14 cellular contexts compared by ENCODE assay signal in genomic region chr5:39521098-39521860, GRCh38.
"Had no signal": no experiment of that assay in that cellular context is flagged by ENCODE, and none has a peak within 500 bp of the region (broad histone marks: within the 10 kb centered on the region; RNA-seq: fewer than 3 reads in every experiment).

No MANE protein-coding gene starts in this region.

- DNase-seq: activated CD4-positive, alpha-beta T cell treated with anti-CD3 and anti-CD28 coated beads, Interleukin-2, amount 10 ng/mL, durations not matched to agents 24 days and 14 days; activated CD4-positive, CD25-positive, alpha-beta regulatory T cell; activated CD8-positive, alpha-beta memory T cell treated with anti-CD3 and anti-CD28 coated beads, Interleukin-2, amount 50 U/mL, for 4 hours; activated CD8-positive, alpha-beta T cell treated with anti-CD3 and anti-CD28 coated beads, Interleukin-2, amount 10 ng/mL, durations not matched to agents 7 days and 5 days; activated naive CD8-positive, alpha-beta T cell treated with anti-CD3 and anti-CD28 coated beads for 36 hours; activated T-cell treated with anti-CD3 and anti-CD28 coated beads, Interleukin-2, amount 50 U/mL, for 48 hours; amygdala; body of pancreas; caudate nucleus; colonic mucosa; nephron progenitor cell; spleen; stimulated activated naive CD8-positive, alpha-beta T cell treated with anti-CD3 and anti-CD28 coated beads, Interleukin-15, amount 100 ng/mL, for 72 hours had no signal

- H3K4me3 Mint-ChIP-seq: activated CD4-positive, alpha-beta T cell treated with anti-CD3 and anti-CD28 coated beads, Interleukin-2, amount 10 ng/mL, durations not matched to agents 24 days and 14 days; activated CD8-positive, alpha-beta T cell treated with anti-CD3 and anti-CD28 coated beads, Interleukin-2, amount 10 ng/mL, durations not matched to agents 7 days and 5 days; activated naive CD8-positive, alpha-beta T cell treated with anti-CD3 and anti-CD28 coated beads for 36 hours; nephron progenitor cell; stimulated activated naive CD8-positive, alpha-beta T cell treated with anti-CD3 and anti-CD28 coated beads, Interleukin-15, amount 100 ng/mL, for 72 hours had no signal

- H3K27ac Mint-ChIP-seq: activated CD4-positive, alpha-beta T cell treated with anti-CD3 and anti-CD28 coated beads, Interleukin-2, amount 10 ng/mL, durations not matched to agents 24 days and 14 days; activated CD8-positive, alpha-beta T cell treated with anti-CD3 and anti-CD28 coated beads, Interleukin-2, amount 10 ng/mL, durations not matched to agents 7 days and 5 days; activated naive CD8-positive, alpha-beta T cell treated with anti-CD3 and anti-CD28 coated beads for 36 hours; nephron progenitor cell; stimulated activated naive CD8-positive, alpha-beta T cell treated with anti-CD3 and anti-CD28 coated beads, Interleukin-15, amount 100 ng/mL, for 72 hours had no signal

- H3K4me1 Mint-ChIP-seq: activated CD4-positive, alpha-beta T cell treated with anti-CD3 and anti-CD28 coated beads, Interleukin-2, amount 10 ng/mL, durations not matched to agents 24 days and 14 days; activated naive CD8-positive, alpha-beta T cell treated with anti-CD3 and anti-CD28 coated beads for 36 hours; nephron progenitor cell; stimulated activated naive CD8-positive, alpha-beta T cell treated with anti-CD3 and anti-CD28 coated beads, Interleukin-15, amount 100 ng/mL, for 72 hours had no signal

- H3K27me3 Mint-ChIP-seq: activated naive CD8-positive, alpha-beta T cell treated with anti-CD3 and anti-CD28 coated beads for 36 hours had no signal

- H3K9me3 Mint-ChIP-seq: activated CD4-positive, alpha-beta T cell treated with anti-CD3 and anti-CD28 coated beads, Interleukin-2, amount 10 ng/mL, durations not matched to agents 24 days and 14 days; activated naive CD8-positive, alpha-beta T cell treated with anti-CD3 and anti-CD28 coated beads for 36 hours had no signal

- H3K9me3 ChIP-seq: body of pancreas, colonic mucosa, thoracic aorta had no signal

- H3K27ac ChIP-seq: body of pancreas had no signal

- H3K27me3 ChIP-seq: body of pancreas, colonic mucosa, spleen had no signal

- H3K36me3 Mint-ChIP-seq: activated naive CD8-positive, alpha-beta T cell treated with anti-CD3 and anti-CD28 coated beads for 36 hours had no signal

- H3K4me3 ChIP-seq: body of pancreas, colonic mucosa, spleen had no signal

- H3K36me3 ChIP-seq: colonic mucosa, spleen, thoracic aorta had no signal

- H3K4me1 ChIP-seq: colonic mucosa had no signal
